8 cellular contexts compared by ENCODE assay signal in genomic region chr1:97919568-97920261, GRCh38. TPM values are rescaled to one million over a fixed set of nuclear protein-coding genes. Genes with fewer than 3 reads are reported as not detected.
DNase-seq lines count a peak whose midpoint lies in the region; ATAC-seq and TF ChIP-seq lines count a peak whose summit lies in the region.

No MANE protein-coding gene starts in this region.

- no peak for ATAC-seq in HG03378 (IDR thresholded peaks at IDR 0.05; ENCODE audit: unreplicated experiment)

- peak overlapping the region; percentile 93 for H3K4me3 Mint-ChIP-seq in activated naive CD8-positive, alpha-beta T cell

- no peaks in the 10 kb centered on the region for H3K9me3 ChIP-seq in A673 (ENCODE audit: low read depth, low read length, poor library complexity, severe bottlenecking)
- H3K9me3 ChIP-seq in tibial artery, result no peaks in the 10 kb centered on the region

- H3K27me3 ChIP-seq in A673 (replicated peaks; ENCODE audit: insufficient read depth, low read depth, low read length, poor library complexity), result no peaks in the 10 kb centered on the region
- no peaks in the 10 kb centered on the region for H3K27me3 ChIP-seq in kidney epithelial cell (ENCODE audit: control insufficient read depth, insufficient read depth, low read length)
- H3K27me3 ChIP-seq in tibial artery, result no peaks in the 10 kb centered on the region

- H3K36me3 Mint-ChIP-seq in activated naive CD8-positive, alpha-beta T cell, result no peaks in the 10 kb centered on the region

- H3K27me3 Mint-ChIP-seq in activated naive CD8-positive, alpha-beta T cell, result no peaks in the 10 kb centered on the region

- H3K4me1 ChIP-seq in A673 (ENCODE audit: insufficient read depth, low read length, poor library complexity, severe bottlenecking) (peaks cover 32% of the 10 kb centered on the region), tibial artery (peaks cover 0 to 28% (median 8%) of the 10 kb centered on the region in 4 donors)

- CTCF ChIA-PET in A673 (lab: Charles Lee), result no interaction called here

- peaks cover 57% of the 10 kb centered on the region for H3K4me1 Mint-ChIP-seq in activated naive CD8-positive, alpha-beta T cell (ENCODE audit: low read depth)

- H3K27ac ChIP-seq in A673 (ENCODE audit: low read depth, low read length, poor library complexity, severe bottlenecking) (peak overlapping the region; percentile 67), tibial artery (peak overlapping the region; percentile 86 to 95)

- POLR2A ChIA-PET in A673 (lab: Charles Lee; ENCODE audit: low non-redundant PET), result no interaction called here

- peak overlapping the region; percentile 91 for H3K27ac Mint-ChIP-seq in activated naive CD8-positive, alpha-beta T cell

- BruUV-seq in A673 (replicated peaks; lab: Mats Ljungman, UMichigan), result no TSS peak

- intact Hi-C loops in A673 (cut with micrococcal nuclease; ENCODE audit: unreplicated experiment) (loop anchor here (5.0 kb wide), 1 partner anchor 128 kb away; no protein-coding TSS in a partner anchor), tibial artery (cut with DNase I; ENCODE audit: low total_unique reads) (no loop called here)

- no peaks in the 10 kb centered on the region for H3K36me3 ChIP-seq in A673 (ENCODE audit: insufficient read depth, low read length, poor library complexity, severe bottlenecking)
- H3K36me3 ChIP-seq in kidney epithelial cell (ENCODE audit: control insufficient read depth, insufficient read depth, low read length), result no peaks in the 10 kb centered on the region
- H3K36me3 ChIP-seq in tibial artery, result no peaks in the 10 kb centered on the region

- H3K9me3 Mint-ChIP-seq in activated naive CD8-positive, alpha-beta T cell (ENCODE audit: low read depth), result no peaks in the 10 kb centered on the region

- DNase-seq in A673 (ENCODE audit: low spot score) (no peak), HCEC 1CT (peak; percentile 67), kidney epithelial cell (ENCODE audit: low read depth) (no peak), tibial artery (no peak), GM19238 (ENCODE audit: insufficient read length, low spot score) (no peak), NCI-H1417 treated with DMSO at 0.1 percent for 48 hours (lab: John Stamatoyannopoulos, UW) (no peak)

- H3K4me3 ChIP-seq in A673 (ENCODE audit: low read depth, low read length, poor library complexity, severe bottlenecking) (peak overlapping the region; percentile 84), kidney epithelial cell (ENCODE audit: low read depth, low read length) (peak overlapping the region; percentile 86), tibial artery (peak overlapping the region; percentile 74 to 89)

- TF ChIP-seq CTCF in A673 (conservative IDR thresholded peaks at IDR 0.05; ENCODE audit: low read depth, low read length), result no peak
- no peak for TF ChIP-seq CTCF in kidney epithelial cell (IDR thresholded peaks at IDR 0.05; ENCODE audit: insufficient read depth, low read length, poor library complexity, severe bottlenecking)
- no peak for TF ChIP-seq CTCF in tibial artery (IDR thresholded peaks at IDR 0.05)

RNA-seq across cellular contexts. Expression of gene DPYD, which starts 1.1 kb away (rescaled TPM):
- total RNA-seq in A673 (2021), result 10.8 and 13.4 TPM in 2 replicates
- total RNA-seq in kidney epithelial cell, result 1.4 and 1.6 TPM in 2 replicates
